Comparison of ENCODE assay signal across 9 cellular contexts in genomic region chr2:62340981-62341624, GRCh38.
DNase-seq lines count a peak whose midpoint lies in the region; ATAC-seq and TF ChIP-seq lines count a peak whose summit lies in the region.
"Had no signal": no experiment of that assay in that cellular context is flagged by ENCODE, and none has a peak within 500 bp of the region (broad histone marks: within the 10 kb centered on the region; RNA-seq: fewer than 3 reads in every experiment).

No MANE protein-coding gene starts in this region.

- DNase-seq in A673 (ENCODE audit: low spot score) (peak; percentile 13), NCI-H1105 treated with DMSO at 0.1 percent for 48 hours (lab: John Stamatoyannopoulos, UW) (peak; percentile 62), cardiac fibroblast (ENCODE audit: low read depth in 2 of 2) (peak; percentile 31 to 38), HuH-7.5 (ENCODE audit: low spot score) (no peak), foreskin melanocyte (no peak), germinal center (ENCODE audit: low spot score) (no peak)
- DNase-seq in stimulated activated effector memory CD8-positive, alpha-beta T cell treated with anti-CD3 and anti-CD28 coated beads, Interleukin-12 subunit alpha, Interleukin-12 subunit beta, amount 100 ng/mL, for 72 hours (ENCODE audit: low spot score in 2 of 2): no peak

- H3K27ac ChIP-seq in A673 (ENCODE audit: low read depth, low read length, poor library complexity, severe bottlenecking): no peak overlapping the region
- H3K27ac ChIP-seq: SJSA1 had no signal

- H3K27me3 ChIP-seq in A673 (replicated peaks; ENCODE audit: insufficient read depth, low read depth, low read length, poor library complexity): no peaks in the 10 kb centered on the region
- H3K27me3 ChIP-seq: SJSA1 had no signal

- H3K4me3 Mint-ChIP-seq in stimulated activated effector memory CD8-positive, alpha-beta T cell treated with anti-CD3 and anti-CD28 coated beads, Interleukin-12 subunit alpha, Interleukin-12 subunit beta, amount 100 ng/mL, for 72 hours: no peak overlapping the region

- peaks cover 11% of the 10 kb centered on the region for H3K4me1 Mint-ChIP-seq in stimulated activated effector memory CD8-positive, alpha-beta T cell treated with anti-CD3 and anti-CD28 coated beads, Interleukin-12 subunit alpha, Interleukin-12 subunit beta, amount 100 ng/mL, for 72 hours

- H3K36me3 ChIP-seq in A673 (ENCODE audit: insufficient read depth, low read length, poor library complexity, severe bottlenecking): no peaks in the 10 kb centered on the region
- H3K36me3 ChIP-seq: SJSA1 had no signal

- no peaks in the 10 kb centered on the region for H3K4me1 ChIP-seq in A673 (ENCODE audit: insufficient read depth, low read length, poor library complexity, severe bottlenecking)
- H3K4me1 ChIP-seq: SJSA1 had no signal

- peak; percentile 60 for ATAC-seq in GM19455 (IDR thresholded peaks at IDR 0.05; ENCODE audit: unreplicated experiment)
- ATAC-seq in stimulated activated effector memory CD8-positive, alpha-beta T cell treated with anti-CD3 and anti-CD28 coated beads, Interleukin-12 subunit alpha, Interleukin-12 subunit beta, amount 100 ng/mL, for 72 hours: peak; percentile 78

- H3K9me3 ChIP-seq in A673 (ENCODE audit: low read depth, low read length, poor library complexity, severe bottlenecking): no peaks in the 10 kb centered on the region
- H3K9me3 ChIP-seq: SJSA1 had no signal

- no peak overlapping the region for H3K27ac Mint-ChIP-seq in stimulated activated effector memory CD8-positive, alpha-beta T cell treated with anti-CD3 and anti-CD28 coated beads, Interleukin-12 subunit alpha, Interleukin-12 subunit beta, amount 100 ng/mL, for 72 hours

- intact Hi-C loops in A673 (cut with micrococcal nuclease; ENCODE audit: unreplicated experiment): no loop called here

- H3K36me3 Mint-ChIP-seq in stimulated activated effector memory CD8-positive, alpha-beta T cell treated with anti-CD3 and anti-CD28 coated beads, Interleukin-12 subunit alpha, Interleukin-12 subunit beta, amount 100 ng/mL, for 72 hours: no peaks in the 10 kb centered on the region

- H3K9me3 Mint-ChIP-seq in stimulated activated effector memory CD8-positive, alpha-beta T cell treated with anti-CD3 and anti-CD28 coated beads, Interleukin-12 subunit alpha, Interleukin-12 subunit beta, amount 100 ng/mL, for 72 hours: no peaks in the 10 kb centered on the region

- no peak overlapping the region for H3K4me3 ChIP-seq in A673 (ENCODE audit: low read depth, low read length, poor library complexity, severe bottlenecking)
- no peak overlapping the region for H3K4me3 ChIP-seq in cardiac fibroblast (replicated peaks in 1 of 2; ENCODE audit: low read depth in 2 of 2, low read length in 2 of 2)
- H3K4me3 ChIP-seq: SJSA1 had no signal

- CTCF ChIA-PET in A673 (lab: Charles Lee): no interaction called here

- TF ChIP-seq CTCF in A673 (conservative IDR thresholded peaks at IDR 0.05; ENCODE audit: low read depth, low read length) (no peak), cardiac fibroblast (IDR thresholded peaks at IDR 0.05; ENCODE audit: low read depth, low read length) (no peak)

- POLR2A ChIA-PET in A673 (lab: Charles Lee; ENCODE audit: low non-redundant PET): no interaction called here

- BruUV-seq in A673 (replicated peaks; lab: Mats Ljungman, UMichigan): no TSS peak

Comparison
In these comparisons a context has a peak if more than half of its experiments do, and no peak if none do; other contexts are left out.
1. DNase-seq: peak in A673 (single experiment), NCI-H1105 treated with DMSO at 0.1 percent for 48 hours (single experiment) and cardiac fibroblast (2 of 2); none in stimulated activated effector memory CD8-positive, alpha-beta T cell treated with anti-CD3 and anti-CD28 coated beads, Interleukin-12 subunit alpha, Interleukin-12 subunit beta, amount 100 ng/mL, for 72 hours (0 of 2), HuH-7.5 (single experiment), foreskin melanocyte (single experiment) and germinal center (single experiment).